Comparison of ENCODE assay signal across 27 cellular contexts in genomic region chr3:8233938-8234337, GRCh38.
"Had no signal": no experiment of that assay in that cellular context is flagged by ENCODE, and none has a peak within 500 bp of the region (broad histone marks: within the 10 kb centered on the region; RNA-seq: fewer than 3 reads in every experiment).

No MANE protein-coding gene starts in this region.

- H3K27ac Mint-ChIP-seq: activated CD8-positive, alpha-beta T cell treated with anti-CD3 and anti-CD28 coated beads, Interleukin-2, amount 10 ng/mL, durations not matched to agents 7 days and 5 days; activated naive CD8-positive, alpha-beta T cell treated with anti-CD3 and anti-CD28 coated beads, Interleukin-2, amount 10 ng/mL, durations not matched to agents 7 days and 5 days; T-helper 2 cell treated with Interferon-gamma antibody and Interleukin-4, amounts not matched to agents 5 μg/mL and 100 μg/mL, for 36 hours had no signal

- ATAC-seq: activated CD4-positive, CD25-positive, alpha-beta regulatory T cell treated with anti-CD3 and anti-CD28 coated beads, Interleukin-2, amount 50 U/mL, for 24 hours; activated CD8-positive, alpha-beta T cell treated with anti-CD3 and anti-CD28 coated beads, Interleukin-2, amount 10 ng/mL, durations not matched to agents 7 days and 5 days; SK-N-SH treated with all-trans-retinoic acid at 6 μM for 48 hours had no signal

- H3K4me3 Mint-ChIP-seq: activated CD8-positive, alpha-beta T cell treated with anti-CD3 and anti-CD28 coated beads, Interleukin-2, amount 10 ng/mL, durations not matched to agents 7 days and 5 days; activated naive CD8-positive, alpha-beta T cell treated with anti-CD3 and anti-CD28 coated beads, Interleukin-2, amount 10 ng/mL, durations not matched to agents 7 days and 5 days; T-helper 2 cell treated with Interferon-gamma antibody and Interleukin-4, amounts not matched to agents 5 μg/mL and 100 μg/mL, for 36 hours had no signal

- H3K36me3 Mint-ChIP-seq: activated naive CD8-positive, alpha-beta T cell treated with anti-CD3 and anti-CD28 coated beads, Interleukin-2, amount 10 ng/mL, durations not matched to agents 7 days and 5 days had no signal

- H3K27me3 ChIP-seq: adrenal gland, colonic mucosa, Peyer's patch, SJSA1 had no signal

- H3K9me3 Mint-ChIP-seq: activated naive CD8-positive, alpha-beta T cell treated with anti-CD3 and anti-CD28 coated beads, Interleukin-2, amount 10 ng/mL, durations not matched to agents 7 days and 5 days; T-helper 2 cell treated with Interferon-gamma antibody and Interleukin-4, amounts not matched to agents 5 μg/mL and 100 μg/mL, for 36 hours had no signal

- H3K27ac ChIP-seq: adrenal gland, colonic mucosa, Peyer's patch, RWPE1, SJSA1 had no signal

- DNase-seq: activated CD4-positive, alpha-beta T cell treated with anti-CD3 and anti-CD28 coated beads for 4 hours; activated CD4-positive, alpha-beta T cell treated with anti-CD3 and anti-CD28 coated beads, Interleukin-2, amount 50 U/mL, for 4 hours; activated CD8-positive, alpha-beta memory T cell treated with anti-CD3 and anti-CD28 coated beads, Interleukin-2, amount 50 U/mL, for 48 hours; activated CD8-positive, alpha-beta T cell treated with anti-CD3 and anti-CD28 coated beads, Interleukin-2, amount 10 ng/mL, durations not matched to agents 7 days and 5 days; activated naive CD4-positive, alpha-beta T cell treated with anti-CD3 and anti-CD28 coated beads, Interleukin-2, amount 50 U/mL, for 16 hours; activated naive CD8-positive, alpha-beta T cell treated with anti-CD3 and anti-CD28 coated beads, Interleukin-2, amount 10 ng/mL, durations not matched to agents 7 days and 5 days; activated T-cell treated with anti-CD3 and anti-CD28 coated beads, Interleukin-2, amount 50 U/mL, for 1 hour; adrenal gland; anterior cingulate cortex; caudate nucleus; colonic mucosa; NCI-H1048; NCI-H146; NCI-H1930; NCI-H2171; NCI-H2227 treated with DMSO at 0.1 percent for 48 hours; NCI-H446 treated with DMSO at 0.1 percent for 48 hours; NCI-H526; NCI-H774; Peyer's patch; SHP77; SW 1271 had no signal

- H3K9me3 ChIP-seq: adrenal gland, colonic mucosa, Peyer's patch, SJSA1 had no signal

- H3K4me3 ChIP-seq: adrenal gland, colonic mucosa, Peyer's patch, SJSA1 had no signal

- H3K36me3 ChIP-seq: adrenal gland, colonic mucosa, Peyer's patch, SJSA1 had no signal

- H3K4me1 ChIP-seq: adrenal gland, colonic mucosa, Peyer's patch, SJSA1 had no signal
